15 cellular contexts compared by ENCODE assay signal in the genomic region with DNA sequence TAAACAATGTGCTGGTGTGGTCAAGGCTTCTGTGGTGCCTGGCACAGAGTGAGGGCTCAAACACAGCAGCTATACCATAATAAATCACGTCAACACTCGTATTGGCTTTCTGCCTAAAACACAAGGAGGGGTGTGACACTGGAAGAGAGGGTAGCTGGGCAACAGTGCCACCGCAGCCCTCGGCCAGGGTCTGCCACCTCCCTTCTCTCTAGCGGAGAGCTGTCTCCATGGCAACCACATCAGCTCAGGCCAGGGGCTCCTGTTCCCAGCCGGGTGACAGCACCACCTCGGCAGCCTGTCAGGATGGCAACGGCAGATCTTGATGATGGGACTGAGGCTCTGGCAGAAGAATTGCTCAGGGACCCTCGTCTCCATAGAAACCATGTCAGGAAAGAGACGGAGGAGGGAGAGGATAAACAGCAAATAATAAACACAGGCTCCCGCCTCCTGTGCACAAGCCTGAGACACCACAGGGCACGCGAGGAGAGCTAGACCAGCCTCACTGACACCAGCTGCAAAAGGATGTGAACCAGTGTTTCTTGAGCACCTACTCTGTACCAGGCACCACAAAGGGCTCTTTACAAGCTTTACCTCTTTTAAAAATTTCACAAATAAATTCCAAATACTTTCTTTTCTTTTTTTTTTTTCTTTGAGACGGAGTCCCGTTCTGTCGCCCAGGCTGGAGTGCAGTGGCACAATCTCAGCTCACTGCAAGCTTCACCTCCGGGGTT. TPM values are rescaled to one million over a fixed set of nuclear protein-coding genes. Genes with fewer than 3 reads are reported as not detected.
A peak's percentile ranks its signal among the peaks of the same experiment; 100 is the strongest.
DNase-seq lines count a peak whose midpoint lies in the region; ATAC-seq lines count a peak whose summit lies in the region.
"Had no signal": no experiment of that assay in that cellular context is flagged by ENCODE, and none has a peak within 500 bp of the region (broad histone marks: within the 10 kb centered on the region; RNA-seq: fewer than 3 reads in every experiment).

No MANE protein-coding gene starts in this region.

- no peak overlapping the region for H3K23ac ChIP-seq in mesenchymal stem cell (ENCODE audit: low read length in 2 of 2)

- H2AFZ ChIP-seq in mesenchymal stem cell (ENCODE audit: low read depth, low read length), result no peak overlapping the region

- no peaks in the 10 kb centered on the region for H3K4me1 Mint-ChIP-seq in activated T-helper 17 cell treated with anti-CD3 and anti-CD28 coated beads, Interleukin-2, amount 50 U/mL, for 72 hours

- no peaks in the 10 kb centered on the region for H3K9me3 Mint-ChIP-seq in activated T-helper 17 cell treated with anti-CD3 and anti-CD28 coated beads, Interleukin-2, amount 50 U/mL, for 72 hours
- H3K9me3 Mint-ChIP-seq: memory B cell had no signal

- no peaks in the 10 kb centered on the region for H3K27me3 Mint-ChIP-seq in activated T-helper 17 cell treated with anti-CD3 and anti-CD28 coated beads, Interleukin-2, amount 50 U/mL, for 72 hours
- H3K27me3 Mint-ChIP-seq: memory B cell had no signal

- peak overlapping the region; percentile 9 for H4K8ac ChIP-seq in mesenchymal stem cell (ENCODE audit: low read length)

- H3K18ac ChIP-seq in mesenchymal stem cell (ENCODE audit: low read depth in 1 of 2, low read length in 2 of 2), result no peak overlapping the region

- H3K36me3 ChIP-seq in mesenchymal stem cell (ENCODE audit: control insufficient read depth in 1 of 2, insufficient read depth in 2 of 2, low read depth in 1 of 2, low read length in 2 of 2), result peaks cover 41 to 67% of the 10 kb centered on the region in 2 experiments

- WGBS in mesenchymal stem cell, result 87% methylated on average over 16 of the region's 17 CpGs

- no peak overlapping the region for H3K4me3 ChIP-seq in mesenchymal stem cell (ENCODE audit: insufficient read depth in 1 of 2, low read depth in 1 of 2, low read length in 2 of 2)
- H3K4me3 ChIP-seq: pancreas had no signal

- no peaks in the 10 kb centered on the region for H3K27me3 ChIP-seq in mesenchymal stem cell (ENCODE audit: control insufficient read depth in 1 of 2, insufficient read depth in 1 of 2, low read length in 2 of 2)
- H3K27me3 ChIP-seq: pancreas had no signal

- no peak overlapping the region for H2BK5ac ChIP-seq in mesenchymal stem cell (ENCODE audit: low read depth, low read length, poor library complexity, severe bottlenecking)

- DNase-seq in COLO668 (lab: John Stamatoyannopoulos, UW; ENCODE audit: unreplicated experiment) (peak; percentile 56), NCI-H1417 treated with DMSO at 0.1 percent for 48 hours (lab: John Stamatoyannopoulos, UW) (peak; percentile 93), SK-N-DZ (ENCODE audit: low spot score) (peak; percentile 81), mesenchymal stem cell (no peak)
- no peak for DNase-seq in NK-92 treated with Interleukin-12 subunit alpha and Interleukin-12 subunit beta, amount 100 ng/mL, for 24 hours (lab: John Stamatoyannopoulos, UW)
- DNase-seq: activated CD8-positive, alpha-beta memory T cell treated with anti-CD3 and anti-CD28 coated beads, Interleukin-2, amount 50 U/mL, for 48 hours; EL; pancreas; stimulated activated CD4-positive, alpha-beta T cell treated with anti-CD3 and anti-CD28 coated beads, Interleukin-2, amount 100 ng/mL, for 24 hours had no signal

- H3K36me3 Mint-ChIP-seq in activated T-helper 17 cell treated with anti-CD3 and anti-CD28 coated beads, Interleukin-2, amount 50 U/mL, for 72 hours (ENCODE audit: low read depth), result no peaks in the 10 kb centered on the region

- H2AK5ac ChIP-seq in mesenchymal stem cell (ENCODE audit: low read length, severe bottlenecking), result peak overlapping the region; percentile 51

- peak overlapping the region; percentile 46 for H4K91ac ChIP-seq in mesenchymal stem cell (ENCODE audit: low read length)

- peaks cover 13% of the 10 kb centered on the region for H3K4me1 ChIP-seq in mesenchymal stem cell (ENCODE audit: control insufficient read depth, insufficient read depth, low read depth, low read length)
- H3K4me1 ChIP-seq: pancreas had no signal

- peak overlapping the region in 1 of 2 experiments; percentile 42 for H3K14ac ChIP-seq in mesenchymal stem cell (ENCODE audit: low read length in 2 of 2)

- H2BK120ac ChIP-seq in mesenchymal stem cell (ENCODE audit: low read depth, low read length), result no peak overlapping the region

- no peak overlapping the region for H3K27ac ChIP-seq in mesenchymal stem cell (ENCODE audit: low read length, poor library complexity, severe bottlenecking)
- H3K27ac ChIP-seq: HL-60, pancreas had no signal

- H3K4me3 Mint-ChIP-seq in activated T-helper 17 cell treated with anti-CD3 and anti-CD28 coated beads, Interleukin-2, amount 50 U/mL, for 72 hours, result no peak overlapping the region
- H3K4me3 Mint-ChIP-seq: memory B cell had no signal

- H3K9me3 ChIP-seq in mesenchymal stem cell (ENCODE audit: control insufficient read depth, low read length), result no peaks in the 10 kb centered on the region
- H3K9me3 ChIP-seq: pancreas had no signal

- H3K4me2 ChIP-seq in mesenchymal stem cell (ENCODE audit: low read length, poor library complexity, severe bottlenecking), result no peak overlapping the region

- H2BK12ac ChIP-seq in mesenchymal stem cell (ENCODE audit: low read length in 2 of 2), result no peak overlapping the region

- H3K9ac ChIP-seq in mesenchymal stem cell (ENCODE audit: low read length), result no peak overlapping the region

- no peak for ATAC-seq in activated T-helper 17 cell treated with anti-CD3 and anti-CD28 coated beads, Interleukin-2, amount 50 U/mL, for 72 hours (replicated peaks)
- ATAC-seq in GM18858 (IDR thresholded peaks at IDR 0.05; ENCODE audit: unreplicated experiment) (no peak), HG03108 (IDR thresholded peaks at IDR 0.05; ENCODE audit: unreplicated experiment) (no peak)

- no peak overlapping the region for H3K27ac Mint-ChIP-seq in activated T-helper 17 cell treated with anti-CD3 and anti-CD28 coated beads, Interleukin-2, amount 50 U/mL, for 72 hours

- H3K79me1 ChIP-seq in mesenchymal stem cell (replicated peaks; ENCODE audit: low read length, poor library complexity, severe bottlenecking), result peaks cover 26% of the 10 kb centered on the region

- H3K4ac ChIP-seq in mesenchymal stem cell (ENCODE audit: low read depth in 1 of 2, low read length in 2 of 2), result no peak overlapping the region

- H2BK15ac ChIP-seq in mesenchymal stem cell (ENCODE audit: low read depth, poor library complexity, severe bottlenecking), result no peak overlapping the region

RNA-seq across cellular contexts. Expression of gene TLDC2, which starts 50.4 kb away (rescaled TPM):
- 0.44 and 0.70 TPM in 2 replicates for polyA plus RNA-seq in SK-N-DZ (2014; cell fraction: cytosol; rRNA removed)
- polyA plus RNA-seq in SK-N-DZ (2014; cell fraction: nucleus; rRNA removed), result 0.06 and 0.30 TPM in 2 replicates
- not detected for polyA plus RNA-seq in mesenchymal stem cell (2013, experiment 1 of 2)
- not detected for polyA plus RNA-seq in mesenchymal stem cell (2013, experiment 2 of 2)
- not detected for total RNA-seq in activated T-helper 17 cell treated with anti-CD3 and anti-CD28 coated beads, Interleukin-2, amount 50 U/mL, for 72 hours
- total RNA-seq: H4 had no signal

RNA-seq across cellular contexts. Expression of gene DSN1, which starts 52.0 kb away (rescaled TPM):
- 108 and 121 TPM in 2 replicates for polyA plus RNA-seq in SK-N-DZ (2014; cell fraction: cytosol; rRNA removed)
- 53.8 and 73.5 TPM in 2 replicates for polyA plus RNA-seq in SK-N-DZ (2014; cell fraction: nucleus; rRNA removed)
- 7.9 TPM for polyA plus RNA-seq in mesenchymal stem cell (2013, experiment 1 of 2)
- 8.4 TPM for polyA plus RNA-seq in mesenchymal stem cell (2013, experiment 2 of 2)
- 10 to 100 TPM; 31.8 to 34.8 TPM for total RNA-seq in activated T-helper 17 cell treated with anti-CD3 and anti-CD28 coated beads, Interleukin-2, amount 50 U/mL, for 72 hours

Comparison
In these comparisons a context has a peak if more than half of its experiments do, and no peak if none do; other contexts are left out.
1. DNase-seq: peak in COLO668 (single experiment), NCI-H1417 treated with DMSO at 0.1 percent for 48 hours (single experiment) and SK-N-DZ (single experiment); none in mesenchymal stem cell (single experiment) and NK-92 treated with Interleukin-12 subunit alpha and Interleukin-12 subunit beta, amount 100 ng/mL, for 24 hours (single experiment).